In the genomic region with DNA sequence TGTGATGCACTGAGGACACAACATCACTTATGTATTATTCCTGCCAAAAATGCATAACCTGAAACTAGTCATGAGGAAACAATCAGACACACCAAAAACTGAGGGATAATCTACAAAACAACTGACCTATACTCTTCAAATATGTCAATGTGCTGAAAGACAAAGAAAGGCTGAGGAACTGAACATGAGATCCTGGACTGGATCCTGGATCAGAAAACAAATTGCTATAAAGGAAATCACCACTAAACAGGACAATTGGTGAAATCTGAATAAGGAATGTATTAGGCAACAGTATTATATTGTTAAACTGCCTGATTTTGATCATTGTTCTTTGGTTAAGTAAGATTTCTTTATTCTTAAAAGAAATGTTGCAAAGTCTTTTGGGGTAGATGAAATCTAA, we compare ENCODE assay signal across 14 cellular contexts.
"Had no signal": no experiment of that assay in that cellular context is flagged by ENCODE, and none has a peak within 500 bp of the region (broad histone marks: within the 10 kb centered on the region; RNA-seq: fewer than 3 reads in every experiment).

No MANE protein-coding gene starts in this region.

- H3K27me3 ChIP-seq: ascending aorta, ovary, sigmoid colon, stomach, vagina had no signal

- H3K27ac ChIP-seq: ascending aorta, ovary, sigmoid colon, stomach, thoracic aorta, vagina had no signal

- H3K9me3 Mint-ChIP-seq: activated naive CD8-positive, alpha-beta T cell treated with anti-CD3 and anti-CD28 coated beads for 36 hours had no signal

- H3K27me3 Mint-ChIP-seq: activated naive CD8-positive, alpha-beta T cell treated with anti-CD3 and anti-CD28 coated beads for 36 hours had no signal

- DNase-seq: activated CD4-positive, alpha-beta T cell treated with anti-CD3 and anti-CD28 coated beads for 4 hours; activated CD8-positive, alpha-beta memory T cell treated with anti-CD3 and anti-CD28 coated beads for 24 hours; activated effector memory CD4-positive, alpha-beta T cell treated with Interleukin-2 at 50 U/mL for 16 hours; activated naive CD8-positive, alpha-beta T cell treated with anti-CD3 and anti-CD28 coated beads for 36 hours; hippocampal formation; kidney glomerular epithelial cell; ovary; sigmoid colon; stimulated activated CD4-positive, alpha-beta T cell treated with anti-CD3 and anti-CD28 coated beads, Interleukin-12 subunit alpha, Interleukin-12 subunit beta, amount 100 ng/mL, for 4 hours; stomach; T-helper 9 cell had no signal

- H3K36me3 ChIP-seq: ascending aorta, ovary, sigmoid colon, stomach, thoracic aorta, vagina had no signal

- H3K9me3 ChIP-seq: ascending aorta, ovary, sigmoid colon, stomach, thoracic aorta, vagina had no signal

- H3K4me3 Mint-ChIP-seq: activated naive CD8-positive, alpha-beta T cell treated with anti-CD3 and anti-CD28 coated beads for 36 hours had no signal

- H3K4me3 ChIP-seq: ascending aorta, ovary, sigmoid colon, stomach, thoracic aorta, vagina had no signal

- H3K27ac Mint-ChIP-seq: activated naive CD8-positive, alpha-beta T cell treated with anti-CD3 and anti-CD28 coated beads for 36 hours had no signal
